ENCODE assay signal across 17 cellular contexts in the genomic region with DNA sequence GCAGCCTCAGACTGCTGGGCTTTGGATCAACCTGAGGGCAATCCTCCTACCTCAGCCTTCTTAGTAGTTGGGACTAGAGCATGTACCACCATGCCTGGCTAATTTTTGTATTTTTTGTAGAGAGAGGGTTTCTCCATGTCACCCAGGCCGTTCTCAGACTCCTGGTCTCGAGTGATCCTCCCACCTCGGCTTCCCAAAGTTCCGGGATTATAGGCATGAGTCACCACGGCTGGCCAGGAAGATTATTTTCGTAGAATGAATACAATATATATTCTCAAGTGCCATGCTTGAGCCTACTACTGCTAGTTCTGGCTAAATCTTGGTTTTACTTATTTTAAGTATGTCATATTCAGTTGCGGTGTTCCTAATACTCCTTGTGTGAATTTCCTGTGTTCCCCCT.
"Had no signal": no experiment of that assay in that cellular context is flagged by ENCODE, and none has a peak within 500 bp of the region (broad histone marks: within the 10 kb centered on the region; RNA-seq: fewer than 3 reads in every experiment).

No MANE protein-coding gene starts in this region.

- DNase-seq: activated CD4-positive, alpha-beta memory T cell treated with anti-CD3 and anti-CD28 coated beads, Interleukin-2, amount 10 ng/mL, durations not matched to agents 7 days and 5 days; activated CD4-positive, alpha-beta T cell treated with anti-CD3 and anti-CD28 coated beads for 4 hours; activated naive CD4-positive, alpha-beta T cell treated with anti-CD3 and anti-CD28 coated beads, Interleukin-2, amount 10 ng/mL, durations not matched to agents 7 days and 5 days; activated T-cell treated with anti-CD3 and anti-CD28 coated beads, Interleukin-2, amount 50 U/mL, for 24 hours; effector CD8-positive, alpha-beta T cell; foreskin melanocyte; head of caudate nucleus; immature natural killer cell; left cardiac atrium; lower lobe of right lung; ovary; stimulated activated CD4-positive, alpha-beta T cell treated with anti-CD3 and anti-CD28 coated beads, Interleukin-4, amount 100 ng/mL, for 1 hour; stimulated activated naive B cell treated with anti-CD40 and anti-IgM and Interleukin-4, amounts not matched to agents 10 μg/mL and 1 μg/mL and 100 μg/mL, for 72 hours; T-helper 17 cell had no signal

- H3K27ac ChIP-seq: cardiac muscle cell, lower lobe of right lung, neural progenitor cell, ovary, tibial nerve had no signal

- H3K9ac ChIP-seq: neural progenitor cell had no signal

- H3K9me3 Mint-ChIP-seq: activated CD4-positive, alpha-beta memory T cell treated with anti-CD3 and anti-CD28 coated beads, Interleukin-2, amount 10 ng/mL, durations not matched to agents 7 days and 5 days; activated naive CD4-positive, alpha-beta T cell treated with anti-CD3 and anti-CD28 coated beads, Interleukin-2, amount 10 ng/mL, durations not matched to agents 7 days and 5 days; activated T-cell treated with anti-CD3 and anti-CD28 coated beads, Interleukin-2, amount 50 U/mL, for 24 hours; immature natural killer cell; stimulated activated naive B cell treated with anti-CD40 and anti-IgM and Interleukin-4, amounts not matched to agents 10 μg/mL and 1 μg/mL and 100 μg/mL, for 72 hours had no signal

- H3K4me3 Mint-ChIP-seq: activated CD4-positive, alpha-beta memory T cell treated with anti-CD3 and anti-CD28 coated beads, Interleukin-2, amount 10 ng/mL, durations not matched to agents 7 days and 5 days; activated naive CD4-positive, alpha-beta T cell treated with anti-CD3 and anti-CD28 coated beads, Interleukin-2, amount 10 ng/mL, durations not matched to agents 7 days and 5 days; activated T-cell treated with anti-CD3 and anti-CD28 coated beads, Interleukin-2, amount 50 U/mL, for 24 hours; immature natural killer cell; neural progenitor cell; stimulated activated naive B cell treated with anti-CD40 and anti-IgM and Interleukin-4, amounts not matched to agents 10 μg/mL and 1 μg/mL and 100 μg/mL, for 72 hours; T-helper 17 cell had no signal

- H3K36me3 Mint-ChIP-seq: activated naive CD4-positive, alpha-beta T cell treated with anti-CD3 and anti-CD28 coated beads, Interleukin-2, amount 10 ng/mL, durations not matched to agents 7 days and 5 days; immature natural killer cell; neural progenitor cell; stimulated activated naive B cell treated with anti-CD40 and anti-IgM and Interleukin-4, amounts not matched to agents 10 μg/mL and 1 μg/mL and 100 μg/mL, for 72 hours had no signal

- H3K4me3 ChIP-seq: cardiac muscle cell, lower lobe of right lung, neural progenitor cell, ovary, tibial nerve had no signal

- H3K9me3 ChIP-seq: lower lobe of right lung, ovary, tibial nerve had no signal

- H3K27ac Mint-ChIP-seq: activated CD4-positive, alpha-beta memory T cell treated with anti-CD3 and anti-CD28 coated beads, Interleukin-2, amount 10 ng/mL, durations not matched to agents 7 days and 5 days; activated naive CD4-positive, alpha-beta T cell treated with anti-CD3 and anti-CD28 coated beads, Interleukin-2, amount 10 ng/mL, durations not matched to agents 7 days and 5 days; activated T-cell treated with anti-CD3 and anti-CD28 coated beads, Interleukin-2, amount 50 U/mL, for 24 hours; immature natural killer cell; stimulated activated naive B cell treated with anti-CD40 and anti-IgM and Interleukin-4, amounts not matched to agents 10 μg/mL and 1 μg/mL and 100 μg/mL, for 72 hours; T-helper 17 cell had no signal

- H3K27me3 ChIP-seq: cardiac muscle cell, neural progenitor cell, ovary had no signal

- H3K36me3 ChIP-seq: cardiac muscle cell, lower lobe of right lung, neural progenitor cell, ovary, tibial nerve had no signal

- H3K4me1 ChIP-seq: lower lobe of right lung had no signal
